In the genomic region with DNA sequence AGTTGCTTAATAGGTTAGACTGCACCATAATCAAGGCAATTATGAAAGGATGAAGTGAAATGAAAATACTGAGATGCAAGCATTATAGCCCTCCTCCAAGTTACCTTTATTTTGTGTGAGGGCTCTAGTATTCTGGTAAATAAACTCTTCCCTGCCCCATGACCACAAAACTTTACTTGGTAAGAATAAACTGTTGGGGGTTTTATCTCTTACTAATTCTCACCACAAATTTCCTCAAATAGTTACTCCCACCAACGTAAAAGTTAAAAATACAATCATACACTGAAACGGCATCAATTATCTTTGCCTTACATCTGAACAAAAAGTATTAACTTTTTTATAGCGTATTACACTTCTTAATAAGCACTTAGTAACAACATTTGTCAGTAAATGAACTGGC, we compare ENCODE assay signal across 19 cellular contexts. TPM values are rescaled to one million over a fixed set of nuclear protein-coding genes. Genes with fewer than 3 reads are reported as not detected.
A peak's percentile ranks its signal among the peaks of the same experiment; 100 is the strongest.
DNase-seq lines count a peak whose midpoint lies in the region; ATAC-seq and TF ChIP-seq lines count a peak whose summit lies in the region.
"Had no signal": no experiment of that assay in that cellular context is flagged by ENCODE, and none has a peak within 500 bp of the region (broad histone marks: within the 10 kb centered on the region; RNA-seq: fewer than 3 reads in every experiment).

No MANE protein-coding gene starts in this region.

- no peaks in the 10 kb centered on the region for H3K27me3 Mint-ChIP-seq in CD4-positive, CD25-positive, alpha-beta regulatory T cell
- no peaks in the 10 kb centered on the region for H3K27me3 Mint-ChIP-seq in central memory CD8-positive, alpha-beta T cell

- peak overlapping the region; percentile 51 to 89 (median 71) for H3K4me3 Mint-ChIP-seq in CD4-positive, CD25-positive, alpha-beta regulatory T cell
- H3K4me3 Mint-ChIP-seq in central memory CD8-positive, alpha-beta T cell = peak overlapping the region; percentile 75
- H3K4me3 Mint-ChIP-seq: H9 had no signal

- peak overlapping the region; percentile 49 for H3K9ac ChIP-seq in SU-DHL-6 (ENCODE audit: low read length)

- H3K9me3 Mint-ChIP-seq in CD4-positive, CD25-positive, alpha-beta regulatory T cell = no peaks in the 10 kb centered on the region
- peaks cover 5% of the 10 kb centered on the region for H3K9me3 Mint-ChIP-seq in central memory CD8-positive, alpha-beta T cell
- H3K9me3 Mint-ChIP-seq: H9 had no signal

- no peaks in the 10 kb centered on the region for H3K27me3 ChIP-seq in CD4-positive, CD25-positive, alpha-beta regulatory T cell (ENCODE audit: control insufficient read depth, insufficient read depth, low read length)
- H3K27me3 ChIP-seq in DOHH2 (ENCODE audit: control insufficient read depth, low read length) (no peaks in the 10 kb centered on the region), SU-DHL-6 (ENCODE audit: low read length) (no peaks in the 10 kb centered on the region)
- H3K27me3 ChIP-seq: tibial artery had no signal

- peaks cover 47% of the 10 kb centered on the region for H3K36me3 Mint-ChIP-seq in CD4-positive, CD25-positive, alpha-beta regulatory T cell
- peaks cover 16% of the 10 kb centered on the region for H3K36me3 Mint-ChIP-seq in central memory CD8-positive, alpha-beta T cell (ENCODE audit: insufficient read depth)

- peaks cover 1% of the 10 kb centered on the region for H3F3A ChIP-seq in DOHH2 (ENCODE audit: control insufficient read depth, insufficient read depth)
- H3F3A ChIP-seq in SU-DHL-6 (ENCODE audit: insufficient read depth) = peaks cover 83% of the 10 kb centered on the region

- H3K4me2 ChIP-seq in DOHH2 (ENCODE audit: low read length) (peak overlapping the region; percentile 20), SU-DHL-6 (ENCODE audit: low read depth, low read length, poor library complexity, severe bottlenecking) (peak overlapping the region; percentile 95)

- no peaks in the 10 kb centered on the region for H3K79me2 ChIP-seq in DOHH2 (ENCODE audit: control insufficient read depth, low read length)
- peaks cover 37% of the 10 kb centered on the region for H3K79me2 ChIP-seq in SU-DHL-6 (ENCODE audit: insufficient read depth, low read length)

- DNase-seq in CD4-positive, CD25-positive, alpha-beta regulatory T cell = no peak
- no peak for DNase-seq in central memory CD8-positive, alpha-beta T cell (ENCODE audit: low spot score in 2 of 2)
- DNase-seq in AG08396 (ENCODE audit: low spot score) (no peak), COLO668 (lab: John Stamatoyannopoulos, UW; ENCODE audit: unreplicated experiment) (no peak), NCI-H526 treated with DMSO at 0.1 percent for 48 hours (lab: John Stamatoyannopoulos, UW) (no peak)
- DNase-seq: activated CD4-positive, alpha-beta T cell treated with anti-CD3 and anti-CD28 coated beads, Interleukin-2, amount 50 U/mL, for 48 hours; activated naive CD4-positive, alpha-beta T cell; C1 segment of cervical spinal cord; effector CD4-positive, alpha-beta T cell; H9; midbrain; NCI-H1105; NK-92 treated with Interleukin-12 subunit alpha and Interleukin-12 subunit beta, amount 100 ng/mL, for 24 hours; tibial artery had no signal

- peaks cover 81% of the 10 kb centered on the region for H3K4me1 ChIP-seq in CD4-positive, CD25-positive, alpha-beta regulatory T cell (ENCODE audit: control insufficient read depth, insufficient read depth, low read length, poor library complexity, severe bottlenecking)
- peaks cover 22% of the 10 kb centered on the region for H3K4me1 ChIP-seq in DOHH2 (ENCODE audit: control insufficient read depth, low read length)
- H3K4me1 ChIP-seq: tibial artery had no signal

- peaks cover 64 to 94% (median 76%) of the 10 kb centered on the region in 4 donors for H3K4me1 Mint-ChIP-seq in CD4-positive, CD25-positive, alpha-beta regulatory T cell
- peaks cover 64% of the 10 kb centered on the region for H3K4me1 Mint-ChIP-seq in central memory CD8-positive, alpha-beta T cell
- H3K4me1 Mint-ChIP-seq: H9 had no signal

- H2AFZ ChIP-seq in SU-DHL-6 (ENCODE audit: low read depth, low read length, severe bottlenecking) = no peak overlapping the region

- H3K4me3 ChIP-seq in CD4-positive, CD25-positive, alpha-beta regulatory T cell (ENCODE audit: low read depth, low read length) = peak overlapping the region; percentile 83
- H3K4me3 ChIP-seq in DOHH2 (ENCODE audit: low read length) (no peak overlapping the region), SU-DHL-6 (ENCODE audit: insufficient read depth, low read length, poor library complexity, severe bottlenecking) (peak overlapping the region; percentile 32)
- H3K4me3 ChIP-seq: tibial artery had no signal

- H3K9me3 ChIP-seq in CD4-positive, CD25-positive, alpha-beta regulatory T cell (ENCODE audit: control insufficient read depth in 2 of 2, low read length in 2 of 2) = no peaks in the 10 kb centered on the region
- H3K9me3 ChIP-seq in DOHH2 (ENCODE audit: control insufficient read depth, insufficient read depth, low read length) (peaks cover 10% of the 10 kb centered on the region; the same call in 1 of the 2 replicates), SU-DHL-6 (ENCODE audit: insufficient read depth, low read length) (no peaks in the 10 kb centered on the region)
- H3K9me3 ChIP-seq: tibial artery had no signal

- peak overlapping the region; percentile 23 to 93 (median 91) for H3K27ac Mint-ChIP-seq in CD4-positive, CD25-positive, alpha-beta regulatory T cell
- peak overlapping the region; percentile 93 for H3K27ac Mint-ChIP-seq in central memory CD8-positive, alpha-beta T cell (ENCODE audit: low read depth)
- H3K27ac Mint-ChIP-seq: H9 had no signal

- peaks cover 10% of the 10 kb centered on the region for H3K36me3 ChIP-seq in CD4-positive, CD25-positive, alpha-beta regulatory T cell (ENCODE audit: control insufficient read depth, insufficient read depth, low read length)
- peaks cover 64% of the 10 kb centered on the region for H3K36me3 ChIP-seq in DOHH2 (ENCODE audit: control insufficient read depth, low read length)
- H3K36me3 ChIP-seq in SU-DHL-6 (ENCODE audit: low read length) = peaks cover 27% of the 10 kb centered on the region

- TF ChIP-seq CTCF in DOHH2 (IDR thresholded peaks at IDR 0.05; ENCODE audit: low read depth, low read length, poor library complexity, severe bottlenecking) = no peak
- no peak for TF ChIP-seq CTCF in SU-DHL-6 (IDR thresholded peaks at IDR 0.05; ENCODE audit: insufficient read depth, low read length, poor library complexity, severe bottlenecking)

- peak overlapping the region; percentile 92 for H3K27ac ChIP-seq in CD4-positive, CD25-positive, alpha-beta regulatory T cell (ENCODE audit: insufficient read depth, low read length, poor library complexity, severe bottlenecking)
- H3K27ac ChIP-seq in DOHH2 (ENCODE audit: low read depth, low read length) (no peak overlapping the region), SU-DHL-6 (ENCODE audit: low read depth, low read length) (peak overlapping the region; percentile 99)
- H3K27ac ChIP-seq: tibial artery had no signal

- H3K9me2 ChIP-seq in DOHH2 (replicated peaks; ENCODE audit: control insufficient read depth, low read length) = no peaks in the 10 kb centered on the region
- H3K9me2 ChIP-seq in SU-DHL-6 (replicated peaks; ENCODE audit: insufficient read depth, low read length) = no peaks in the 10 kb centered on the region

- ATAC-seq in CD4-positive, CD25-positive, alpha-beta regulatory T cell (ENCODE audit: low read depth in 2 of 2) = peak in 1 of 2 donors; percentile 22
- peak; percentile 14 for ATAC-seq in central memory CD8-positive, alpha-beta T cell (replicated peaks; ENCODE audit: extremely low read depth, poor library complexity, severe bottlenecking)
- ATAC-seq in GM19467 (IDR thresholded peaks at IDR 0.05; ENCODE audit: unreplicated experiment) = no peak
- ATAC-seq: Right ventricle myocardium inferior, sciatic nerve had no signal

- H4K20me1 ChIP-seq in DOHH2 (ENCODE audit: control insufficient read depth, insufficient read depth, low read depth, low read length) = no peaks in the 10 kb centered on the region
- no peaks in the 10 kb centered on the region for H4K20me1 ChIP-seq in SU-DHL-6 (ENCODE audit: low read depth, low read length)

RNA-seq across cellular contexts. Expression of a gene that starts 29.5 kb away (rescaled TPM):
- 62.8 TPM for total RNA-seq in CD4-positive, CD25-positive, alpha-beta regulatory T cell
- polyA plus RNA-seq in CD4-positive, CD25-positive, alpha-beta regulatory T cell = 10 to 100 TPM; 59.3 to 74.6 (median 69.8) TPM
